ENCODE assay signal across 8 cellular contexts in genomic region chr1:3068400-3069361, GRCh38.
DNase-seq lines count a peak whose midpoint lies in the region; ATAC-seq and TF ChIP-seq lines count a peak whose summit lies in the region.

PRDM16 (plus strand) TSS chr1:3069203; CDS start chr1:3069260, 57 bp downstream.

- H3K4me3 ChIP-seq in cardiac fibroblast (replicated peaks in 1 of 2; ENCODE audit: low read depth in 2 of 2, low read length in 2 of 2), result peak within 1 kb of the TSS; percentile 45 to 47

- peak within 1 kb of the TSS; percentile 36 for H3K27ac ChIP-seq in C4-2B

- ATAC-seq in HG03460 (IDR thresholded peaks at IDR 0.05; ENCODE audit: unreplicated experiment), result no peak
- no peak for ATAC-seq in GM18511 (IDR thresholded peaks at IDR 0.05; ENCODE audit: unreplicated experiment)

- DNase-seq in NCI-H1105 (lab: John Stamatoyannopoulos, UW), result peak; percentile 22
- peak; percentile 33 to 40 for DNase-seq in cardiac fibroblast (ENCODE audit: low read depth in 2 of 2)
- DNase-seq in left kidney (ENCODE audit: low read depth, low spot score), result peak; percentile 82
- peak; percentile 6 for DNase-seq in stimulated activated CD8-positive, alpha-beta memory T cell treated with anti-CD3 and anti-CD28 coated beads, Interleukin-7, amount 100 ng/mL, for 24 hours (ENCODE audit: low read depth)
- DNase-seq in activated effector memory CD4-positive, alpha-beta T cell treated with anti-CD3 and anti-CD28 coated beads, Interleukin-2, amount 50 U/mL, for 16 hours, result no peak

- TF ChIP-seq CTCF in C4-2B (conservative IDR thresholded peaks at IDR 0.05) (no peak), cardiac fibroblast (IDR thresholded peaks at IDR 0.05; ENCODE audit: low read depth, low read length) (no peak)
